In the genomic region with DNA sequence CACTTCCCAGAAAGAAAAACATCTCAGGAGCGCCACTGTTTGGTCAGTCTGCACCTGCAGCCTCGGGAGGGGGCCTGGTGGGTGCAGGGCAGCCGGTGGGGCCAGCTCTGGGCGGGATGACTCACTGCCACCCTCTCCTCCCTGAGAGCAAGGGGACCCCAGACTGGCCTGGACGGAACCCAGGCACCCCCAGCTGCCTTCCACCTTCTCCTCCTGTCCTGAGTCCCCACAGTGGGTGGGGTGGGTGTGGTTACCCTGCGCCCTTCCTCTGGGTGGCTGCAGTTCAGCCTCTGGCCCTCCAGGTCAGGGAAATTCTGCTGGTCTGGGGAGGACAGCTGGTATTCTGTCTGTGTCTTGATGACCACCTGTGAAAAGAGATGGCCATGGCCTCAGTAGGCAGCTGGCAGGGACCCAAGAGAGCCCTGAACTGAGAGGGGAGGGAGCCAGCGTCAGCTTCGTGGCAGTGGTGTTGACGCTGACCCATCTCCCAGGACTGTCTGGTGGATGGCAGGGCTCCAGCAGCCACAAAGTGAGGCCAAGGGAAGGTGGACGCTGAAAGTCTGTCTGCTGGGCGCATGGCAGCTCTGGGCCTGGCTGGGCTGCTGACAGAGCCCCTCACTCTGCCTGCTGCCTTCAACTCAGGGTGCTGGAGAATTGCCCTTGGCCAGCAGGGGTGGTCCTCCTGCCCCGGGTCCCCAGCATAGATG, we compare ENCODE assay signal across 1 cellular context.
TF ChIP-seq lines count a peak whose summit lies in the region.

No MANE protein-coding gene starts in this region.

TF ChIP-seq in K562, 482 proteins besides CTCF, POLR2A, EP300 and RAD21:
- TF ChIP-seq ZNF143 (CRISPR knock-in tag; IDR thresholded peaks at IDR 0.05) (no peak), ATF1 (CRISPR knock-in tag; IDR thresholded peaks at IDR 0.05) (no peak), ATF1 (tag; IDR thresholded peaks at IDR 0.05) (no peak), POLR2H (tag; IDR thresholded peaks at IDR 0.05; ENCODE audit: low read depth) (no peak), NFIC (IDR thresholded peaks at IDR 0.05) (peak; percentile 30; the same call in 1 of the 2 replicates), ZBED1 (IDR thresholded peaks at IDR 0.05) (no peak)
